Comparison of ENCODE assay signal across 33 cellular contexts in the genomic region with DNA sequence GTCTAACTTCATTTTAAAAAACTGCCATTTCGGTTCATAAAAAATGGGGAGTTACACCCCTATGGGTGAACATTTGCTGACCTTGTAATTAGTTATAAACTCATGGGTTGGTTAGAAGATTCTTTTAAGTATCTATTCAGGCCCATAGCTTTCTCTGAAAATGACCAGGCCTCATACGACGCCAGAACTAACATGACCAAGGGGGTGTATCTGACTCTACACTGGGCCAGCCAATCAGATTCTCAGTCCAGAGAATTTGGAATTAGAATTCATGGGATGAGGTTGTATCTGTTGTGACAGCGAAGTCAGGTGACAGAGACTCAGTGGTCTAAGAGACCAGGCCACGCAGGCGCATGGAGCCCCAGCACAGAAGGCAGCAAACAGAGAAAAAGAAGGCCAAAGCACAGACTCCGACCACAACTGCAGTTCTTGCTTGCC.
"Had no signal": no experiment of that assay in that cellular context is flagged by ENCODE, and none has a peak within 500 bp of the region (broad histone marks: within the 10 kb centered on the region; RNA-seq: fewer than 3 reads in every experiment).

No MANE protein-coding gene starts in this region.

- ATAC-seq: activated CD4-positive, CD25-positive, alpha-beta regulatory T cell treated with anti-CD3 and anti-CD28 coated beads, Interleukin-2, amount 50 U/mL, for 24 hours; activated CD8-positive, alpha-beta T cell treated with anti-CD3 and anti-CD28 coated beads for 36 hours; activated naive CD4-positive, alpha-beta T cell treated with anti-CD3 and anti-CD28 coated beads, Interleukin-2, amount 50 U/mL, for 72 hours; esophagus mucosa; foreskin keratinocyte; gastrocnemius medialis; heart left ventricle; T-helper 17 cell had no signal

- H3K4me1 ChIP-seq: foreskin keratinocyte, gastrocnemius medialis, heart left ventricle had no signal

- H3K27ac Mint-ChIP-seq: activated B cell treated with CpG ODN at 0.5 μM for 24 hours; activated CD8-positive, alpha-beta T cell treated with anti-CD3 and anti-CD28 coated beads for 36 hours; activated naive CD4-positive, alpha-beta T cell treated with anti-CD3 and anti-CD28 coated beads, Interleukin-2, amount 10 ng/mL, durations not matched to agents 7 days and 5 days; activated naive CD4-positive, alpha-beta T cell treated with anti-CD3 and anti-CD28 coated beads, Interleukin-2, amount 50 U/mL, for 72 hours; activated T-helper 1 cell treated with anti-CD3 and anti-CD28 coated beads, Interleukin-12 subunit alpha, Interleukin-12 subunit beta, Interleukin-2, Interleukin-4 antibody, amounts not matched to agents 30 ng/mL and 10 ng/mL and 1 ng/mL, durations not matched to agents 14 hours and 24 hours and 36 hours; activated T-helper 2 cell treated with anti-CD3 and anti-CD28 coated beads, Interferon-gamma antibody, Interleukin-2, Interleukin-4, amounts not matched to agents 10 μg/mL and 5 μg/mL and 100 μg/mL, durations not matched to agents 14 hours and 24 hours and 36 hours; dendritic cell treated with granulocyte-macrophage colony-stimulating factor and Interleukin-4, amounts not matched to agents 40 ng/mL and 50 ng/mL, for 4 days; endodermal cell; T-helper 17 cell; T-helper 2 cell treated with Interferon-gamma antibody and Interleukin-4, amounts not matched to agents 5 μg/mL and 100 μg/mL, for 36 hours had no signal

- H3K4me3 Mint-ChIP-seq: activated B cell treated with CpG ODN at 0.5 μM for 24 hours; activated CD8-positive, alpha-beta T cell treated with anti-CD3 and anti-CD28 coated beads for 36 hours; activated naive CD4-positive, alpha-beta T cell treated with anti-CD3 and anti-CD28 coated beads, Interleukin-2, amount 10 ng/mL, durations not matched to agents 7 days and 5 days; activated T-helper 1 cell treated with anti-CD3 and anti-CD28 coated beads, Interleukin-12 subunit alpha, Interleukin-12 subunit beta, Interleukin-2, Interleukin-4 antibody, amounts not matched to agents 30 ng/mL and 10 ng/mL and 1 ng/mL, durations not matched to agents 14 hours and 24 hours and 36 hours; central memory CD8-positive, alpha-beta T cell; dendritic cell treated with granulocyte-macrophage colony-stimulating factor and Interleukin-4, amounts not matched to agents 40 ng/mL and 50 ng/mL, for 4 days; endodermal cell; T-helper 17 cell; T-helper 2 cell treated with Interferon-gamma antibody and Interleukin-4, amounts not matched to agents 5 μg/mL and 100 μg/mL, for 36 hours had no signal

- H3K27ac ChIP-seq: brain microvascular endothelial cell, coronary artery, dorsolateral prefrontal cortex, foreskin keratinocyte, gastrocnemius medialis, heart left ventricle, WERI-Rb-1 had no signal

- H3K27me3 ChIP-seq: brain microvascular endothelial cell, dorsolateral prefrontal cortex, foreskin keratinocyte, gastrocnemius medialis, heart left ventricle had no signal

- H3K4me3 ChIP-seq: coronary artery, dorsolateral prefrontal cortex, gastrocnemius medialis, heart left ventricle had no signal

- H3K36me3 Mint-ChIP-seq: activated naive CD4-positive, alpha-beta T cell treated with anti-CD3 and anti-CD28 coated beads, Interleukin-2, amount 50 U/mL, for 72 hours had no signal

- H3K36me3 ChIP-seq: brain microvascular endothelial cell, gastrocnemius medialis, heart left ventricle, WERI-Rb-1 had no signal

- H3K27me3 Mint-ChIP-seq: activated B cell treated with CpG ODN at 0.5 μM for 24 hours; activated CD8-positive, alpha-beta T cell treated with anti-CD3 and anti-CD28 coated beads for 36 hours; activated naive CD4-positive, alpha-beta T cell treated with anti-CD3 and anti-CD28 coated beads, Interleukin-2, amount 10 ng/mL, durations not matched to agents 7 days and 5 days; central memory CD8-positive, alpha-beta T cell; dendritic cell treated with granulocyte-macrophage colony-stimulating factor and Interleukin-4, amounts not matched to agents 40 ng/mL and 50 ng/mL, for 4 days had no signal

- H3K4me1 Mint-ChIP-seq: activated B cell treated with CpG ODN at 0.5 μM for 24 hours; activated naive CD4-positive, alpha-beta T cell treated with anti-CD3 and anti-CD28 coated beads, Interleukin-2, amount 10 ng/mL, durations not matched to agents 7 days and 5 days; central memory CD8-positive, alpha-beta T cell; endodermal cell had no signal

- DNase-seq: activated B cell treated with CpG ODN at 0.5 μM for 24 hours; activated CD4-positive, alpha-beta T cell treated with anti-CD3 and anti-CD28 coated beads for 48 hours; activated CD4-positive, alpha-beta T cell treated with anti-CD3 and anti-CD28 coated beads, Interleukin-2, amount 50 U/mL, for 1 hour; activated CD4-positive, alpha-beta T cell treated with anti-CD3 and anti-CD28 coated beads, Interleukin-2, amount 50 U/mL, for 48 hours; activated CD8-positive, alpha-beta memory T cell treated with anti-CD3 and anti-CD28 coated beads for 24 hours; activated CD8-positive, alpha-beta T cell treated with anti-CD3 and anti-CD28 coated beads for 36 hours; activated gamma-delta T cell; activated naive CD4-positive, alpha-beta T cell; activated naive CD4-positive, alpha-beta T cell treated with anti-CD3 and anti-CD28 coated beads, Interleukin-2, amount 10 ng/mL, durations not matched to agents 7 days and 5 days; activated T-cell treated with anti-CD3 and anti-CD28 coated beads, Interleukin-2, amount 50 U/mL, for 48 hours; amniotic stem cell; anterior cingulate cortex; dorsolateral prefrontal cortex; effector memory CD4-positive, alpha-beta T cell; endodermal cell; foreskin keratinocyte; gastrocnemius medialis; glutamatergic neuron; heart left ventricle; T-helper 1 cell; T-helper 17 cell; T1000; WERI-Rb-1 had no signal

- H3K9me3 ChIP-seq: gastrocnemius medialis, heart left ventricle had no signal

- H3K9me3 Mint-ChIP-seq: activated CD8-positive, alpha-beta T cell treated with anti-CD3 and anti-CD28 coated beads for 36 hours; central memory CD8-positive, alpha-beta T cell had no signal
